ENCODE assay signal across 9 cellular contexts in the genomic region with DNA sequence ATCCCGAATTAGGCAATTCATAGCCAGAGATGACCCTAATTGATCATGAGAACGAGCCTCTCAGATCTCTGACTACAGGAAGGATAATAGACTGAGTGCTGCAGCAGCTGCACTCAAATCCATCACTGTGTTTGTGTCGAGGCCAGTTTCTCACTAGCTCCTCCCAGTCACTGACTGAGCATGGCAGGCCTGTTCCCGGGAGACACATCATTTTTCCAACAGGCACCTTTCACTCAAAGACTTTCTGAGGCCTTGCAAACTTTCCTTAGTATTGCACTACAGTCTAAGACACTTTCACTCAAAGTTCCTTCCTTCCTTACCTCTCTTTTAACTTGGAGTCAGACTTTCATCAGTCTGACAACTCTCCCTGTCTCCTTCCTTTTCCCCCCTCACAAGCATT. TPM values are rescaled to one million over a fixed set of nuclear protein-coding genes. Genes with fewer than 3 reads are reported as not detected.
DNase-seq lines count a peak whose midpoint lies in the region; ATAC-seq, FAIRE-seq and TF ChIP-seq lines count a peak whose summit lies in the region.
"Had no signal": no experiment of that assay in that cellular context is flagged by ENCODE, and none has a peak within 500 bp of the region (broad histone marks: within the 10 kb centered on the region; RNA-seq: fewer than 3 reads in every experiment).

No MANE protein-coding gene starts in this region.

- no peak overlapping the region for H3K9ac ChIP-seq in HepG2 (ENCODE audit: insufficient read depth, low read depth, low read length)

- H3K4me3 ChIP-seq in HepG2 (replicated peaks in 1 of 3; ENCODE audit: insufficient read depth in 1 of 3, low read depth in 2 of 3, low read length in 3 of 3) = no peak overlapping the region

- H3K27ac ChIP-seq in HepG2 (ENCODE audit: extremely low read length, insufficient read depth, low read length) = no peak overlapping the region

- ATAC-seq in SK-N-SH treated with all-trans-retinoic acid at 6 μM for 48 hours = peak; percentile 93
- ATAC-seq in HepG2 = peak; percentile 62
- no peak for ATAC-seq in HG02840 (IDR thresholded peaks at IDR 0.05; ENCODE audit: low FRiP score, unreplicated experiment)

- CTCF ChIA-PET in HepG2 (lab: Yijun Ruan, JAX; ENCODE audit: low intra/inter-chr PET ratio, low total read pairs) = no interaction called here

- H3K9me3 ChIP-seq in HepG2 (ENCODE audit: low read length) = no peaks in the 10 kb centered on the region

- peaks cover 18% of the 10 kb centered on the region for H3K4me1 ChIP-seq in HepG2 (ENCODE audit: insufficient read depth, low read length)

- H3K36me3 ChIP-seq in HepG2 (replicated peaks in 1 of 2; ENCODE audit: control insufficient read depth in 1 of 2, insufficient read depth in 2 of 2, low read length in 2 of 2) = peaks cover 4 to 27% of the 10 kb centered on the region in 2 experiments

- no TSS peak for BruUV-seq in HepG2 (replicated peaks; lab: Mats Ljungman, UMichigan)

- no peak overlapping the region for H2AFZ ChIP-seq in HepG2 (ENCODE audit: low read length)

- TF ChIP-seq RAD21 in HepG2 (CRISPR knock-in tag; IDR thresholded peaks at IDR 0.05) = no peak

- no peak for TF ChIP-seq CTCF in HepG2 (CRISPR knock-in tag; IDR thresholded peaks at IDR 0.05)
- TF ChIP-seq CTCF in GM13977 (IDR thresholded peaks at IDR 0.05; ENCODE audit: extremely low read depth, insufficient read depth, missing control alignments) = no peak

- WGBS in HepG2 (ENCODE audit: low lambda C conversion rate) = 75% methylated on average over 4 of the region's 4 CpGs

- no peaks in the 10 kb centered on the region for H3K27me3 ChIP-seq in HepG2 (ENCODE audit: control insufficient read depth in 1 of 2, insufficient read depth in 2 of 2, low read length in 2 of 2)

- H3K4me2 ChIP-seq in HepG2 (ENCODE audit: low read depth, low read length) = no peak overlapping the region

- peaks cover 53% of the 10 kb centered on the region for H4K20me1 ChIP-seq in HepG2 (ENCODE audit: insufficient read depth, low read length)

- intact Hi-C loops in HepG2 (cut with micrococcal nuclease; ENCODE audit: unreplicated experiment) = no loop called here

- TF ChIP-seq EP300 in HepG2 (IDR thresholded peaks at IDR 0.05; ENCODE audit: low read depth in 2 of 2, low read length in 2 of 2) (no peak), HepG2 (CRISPR knock-in tag; IDR thresholded peaks at IDR 0.05; ENCODE audit: borderline replicate concordance) (no peak)

- H3K79me2 ChIP-seq in HepG2 (ENCODE audit: insufficient read depth, low read length) = peaks cover 95% of the 10 kb centered on the region

- no peak for TF ChIP-seq POLR2A in HepG2 (IDR thresholded peaks at IDR 0.05; ENCODE audit: insufficient read depth in 1 of 2, low read depth in 2 of 2, low read length in 2 of 2)

- POLR2A ChIA-PET in HepG2 (lab: Yijun Ruan, JAX) = interaction anchor here (4.4 kb wide), 1 partner anchor 13 kb away, joined by 25 read pairs; a partner anchor contains a TSS

- DNase-seq in AG20443 (ENCODE audit: low spot score) (peak; percentile 29), G401 (ENCODE audit: low spot score) (peak; percentile 25), HepG2 (ENCODE audit: low spot score) (no peak), NCI-H187 treated with DMSO at 0.1 percent for 48 hours (lab: John Stamatoyannopoulos, UW) (no peak), GM13977 (ENCODE audit: low spot score) (no peak), NOMO-1 treated with DMSO at 0.1 percent for 48 hours (lab: John Stamatoyannopoulos, UW; ENCODE audit: unreplicated experiment) (no peak)
- DNase-seq: activated naive CD4-positive, alpha-beta T cell treated with Interleukin-2 at 50 U/mL for 16 hours had no signal

- FAIRE-seq in HepG2 (lab: Jason Lieb, UNC) = no peak

- in situ Hi-C loops in G401 (cut with HindIII; ENCODE audit: low sequenced_read_pairs) (no loop called here), HepG2 (cut with HindIII; ENCODE audit: extremely low pct_ligation_motif_present, low pct_unique_long_range_greater_than_20kb) (no loop called here), GM13977 (cut with MboI; ENCODE audit: low pct_unique_long_range_greater_than_20kb, low sequenced_read_pairs, unreplicated experiment) (no loop called here)

TF ChIP-seq in SK-N-SH treated with all-trans-retinoic acid at 6 μM for 48 hours, 23 proteins besides CTCF, POLR2A, EP300 and RAD21 (continues in another document):
- TF ChIP-seq, protein P1, sequence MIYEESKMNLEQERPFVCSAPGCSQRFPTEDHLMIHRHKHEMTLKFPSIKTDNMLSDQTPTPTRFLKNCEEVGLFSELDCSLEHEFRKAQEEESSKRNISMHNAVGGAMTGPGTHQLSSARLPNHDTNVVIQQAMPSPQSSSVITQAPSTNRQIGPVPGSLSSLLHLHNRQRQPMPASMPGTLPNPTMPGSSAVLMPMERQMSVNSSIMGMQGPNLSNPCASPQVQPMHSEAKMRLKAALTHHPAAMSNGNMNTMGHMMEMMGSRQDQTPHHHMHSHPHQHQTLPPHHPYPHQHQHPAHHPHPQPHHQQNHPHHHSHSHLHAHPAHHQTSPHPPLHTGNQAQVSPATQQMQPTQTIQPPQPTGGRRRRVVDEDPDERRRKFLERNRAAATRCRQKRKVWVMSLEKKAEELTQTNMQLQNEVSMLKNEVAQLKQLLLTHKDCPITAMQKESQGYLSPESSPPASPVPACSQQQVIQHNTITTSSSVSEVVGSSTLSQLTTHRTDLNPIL (CRISPR knock-in tag; IDR thresholded peaks at IDR 0.05; ENCODE audit: low read depth) = no peak
- TF ChIP-seq ARNTL (CRISPR knock-in tag; IDR thresholded peaks at IDR 0.05; ENCODE audit: borderline replicate concordance, low read depth) (no peak), ZFP30 (CRISPR knock-in tag; IDR thresholded peaks at IDR 0.05) (no peak), ISL1 (CRISPR knock-in tag; IDR thresholded peaks at IDR 0.05) (no peak), ZNF8 (CRISPR knock-in tag; IDR thresholded peaks at IDR 0.05) (no peak)

TF ChIP-seq in HepG2, 621 proteins besides CTCF, POLR2A, EP300 and RAD21:
- TF ChIP-seq CCDC6 (CRISPR knock-in tag; IDR thresholded peaks at IDR 0.05) = no peak
- TF ChIP-seq ZNF101 (CRISPR knock-in tag; IDR thresholded peaks at IDR 0.05; ENCODE audit: borderline replicate concordance, low read depth) = no peak
TF ChIP-seq in HepG2: peak in this region for 0.

RNA-seq across cellular contexts. Expression of a gene that starts 13.7 kb away (rescaled TPM):
- total RNA-seq in G401 (2014; rRNA removed; shearing (Covaris generic)) = 5.0 and 22.0 TPM in 2 replicates
- 20.8 and 26.6 TPM in 2 replicates for total RNA-seq in HepG2 (2016; rRNA removed; fragmentation: Illumina TruSeq; extraction: Trizol)
- total RNA-seq in HepG2 (2016; cell fraction: cytosol; rRNA removed; fragmentation: Illumina TruSeq; extraction: Trizol; ENCODE audit: low read depth) = 3.2 and 4.1 TPM in 2 replicates
- 21.0 and 28.9 TPM in 2 replicates for total RNA-seq in HepG2 (2016; cell fraction: insoluble cytoplasmic fraction; rRNA removed; fragmentation: Illumina TruSeq; extraction: Trizol)
- total RNA-seq in HepG2 (2016; cell fraction: membrane; rRNA removed; fragmentation: Illumina TruSeq; extraction: Trizol) = 12.6 and 14.3 TPM in 2 replicates
- 49.5 and 63.9 TPM in 2 replicates for total RNA-seq in HepG2 (2016; cell fraction: nucleus; rRNA removed; fragmentation: Illumina TruSeq; extraction: Trizol)
- 39.5 and 60.4 TPM in 2 replicates for polyA plus RNA-seq in HepG2 (2011; rRNA removed)
- polyA plus RNA-seq in HepG2 (2011; cell fraction: cytosol; rRNA removed) = 23.4 and 41.7 TPM in 2 replicates
- 69.6 and 75.7 TPM in 2 replicates for polyA plus RNA-seq in HepG2 (2011; cell fraction: nucleus; rRNA removed)
- polyA plus RNA-seq in HepG2 (2012) = 31.5 and 37.6 TPM in 2 replicates
- polyA plus RNA-seq in HepG2 (2016; cell fraction: cytosol; fragmentation: Illumina TruSeq; extraction: Trizol; ENCODE audit: low read depth) = 0.43 and 0.49 TPM in 2 replicates
- polyA plus RNA-seq in HepG2 (2016; cell fraction: insoluble cytoplasmic fraction; fragmentation: Illumina TruSeq; extraction: Trizol; ENCODE audit: low read depth) = 21.4 and 27.3 TPM in 2 replicates
- polyA plus RNA-seq in HepG2 (2016; cell fraction: membrane; fragmentation: Illumina TruSeq; extraction: Trizol; ENCODE audit: low read depth) = 2.0 and 2.7 TPM in 2 replicates
- polyA plus RNA-seq in HepG2 (2016; cell fraction: nucleus; fragmentation: Illumina TruSeq; extraction: Trizol; ENCODE audit: insufficient read depth, low read depth) = 56.1 and 68.3 TPM in 2 replicates
- polyA minus RNA-seq in HepG2 (2011; rRNA and poly(A)+ RNA removed; ENCODE audit: low replicate concordance) = 40.4 and 54.0 TPM in 2 replicates
- polyA minus RNA-seq in HepG2 (2011; cell fraction: cytosol; rRNA and poly(A)+ RNA removed) = 39.9 and 41.5 TPM in 2 replicates
- 211 and 214 TPM in 2 replicates for polyA minus RNA-seq in HepG2 (2011; cell fraction: nucleus; rRNA and poly(A)+ RNA removed)

Comparison
In these comparisons a context has a peak if more than half of its experiments do, and no peak if none do; other contexts are left out.
1. DNase-seq: peak in AG20443 (single experiment) and G401 (single experiment); none in HepG2 (single experiment), NCI-H187 treated with DMSO at 0.1 percent for 48 hours (single experiment), GM13977 (single experiment) and NOMO-1 treated with DMSO at 0.1 percent for 48 hours (single experiment).